In genomic region chr2:204575463-204575862, GRCh38 we compare ENCODE assay signal across 25 cellular contexts. TPM values are rescaled to one million over a fixed set of nuclear protein-coding genes. Genes with fewer than 3 reads are reported as not detected.
"Had no signal": no experiment of that assay in that cellular context is flagged by ENCODE, and none has a peak within 500 bp of the region (broad histone marks: within the 10 kb centered on the region; RNA-seq: fewer than 3 reads in every experiment).

No MANE protein-coding gene starts in this region.

- H3K4me1 ChIP-seq: SJCRH30 had no signal

- H3K27ac ChIP-seq: HL-60, SJCRH30 had no signal

- DNase-seq: KBM-7; NCI-H1092; NCI-H1105 treated with DMSO at 0.1 percent for 48 hours; NCI-H1417 treated with DMSO at 0.1 percent for 48 hours; NCI-H146; NCI-H1694 treated with DMSO at 0.1 percent for 48 hours; NCI-H1930; NCI-H2081 treated with DMSO at 0.1 percent for 48 hours; NCI-H2171; NCI-H226; NCI-H446; NCI-H510A; NCI-H524 treated with DMSO at 0.1 percent for 48 hours; NCI-H69; NCI-H774; NK-92 treated with Interleukin-12 subunit alpha and Interleukin-12 subunit beta, amount 100 ng/mL, for 24 hours; PC-3; SHP77 treated with DMSO at 0.1 percent for 48 hours; SJCRH30 had no signal

- H3K9me3 ChIP-seq: SJCRH30 had no signal

- H3K36me3 ChIP-seq: SJCRH30 had no signal

- H3K4me3 ChIP-seq: SJCRH30 had no signal

- H3K27me3 ChIP-seq: SJCRH30 had no signal

- FAIRE-seq: HTR-8/SVneo had no signal

- ATAC-seq: Panc1, PC-3, Right ventricle myocardium inferior, SK-N-SH treated with all-trans-retinoic acid at 6 μM for 48 hours had no signal

RNA-seq across cellular contexts. Expression of gene PARD3B, which starts 30.2 kb away (rescaled TPM):
- total RNA-seq: OCI-LY7 had no signal
